In the genomic region with DNA sequence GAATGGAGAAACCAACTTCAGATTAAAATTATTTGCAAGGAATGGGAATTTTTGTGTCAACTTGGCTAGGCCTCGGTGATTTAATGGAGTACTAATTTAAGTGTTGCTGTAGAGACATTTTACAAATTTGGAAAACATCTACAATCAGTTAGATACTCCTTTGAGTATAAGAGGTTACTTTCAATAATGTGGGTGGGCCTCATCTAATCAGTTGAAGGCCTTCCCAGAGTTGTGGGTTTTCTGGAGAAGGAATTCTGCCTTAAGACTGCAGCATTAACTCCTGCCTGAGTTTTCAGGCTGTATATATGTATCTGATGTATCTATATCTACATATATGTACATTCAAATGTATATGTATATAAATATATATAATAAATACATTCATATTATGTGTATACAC, we compare ENCODE assay signal across 35 cellular contexts. TPM values are rescaled to one million over a fixed set of nuclear protein-coding genes. Genes with fewer than 3 reads are reported as not detected.
"Had no signal": no experiment of that assay in that cellular context is flagged by ENCODE, and none has a peak within 500 bp of the region (broad histone marks: within the 10 kb centered on the region; RNA-seq: fewer than 3 reads in every experiment).

No MANE protein-coding gene starts in this region.

- H3K4me3 ChIP-seq: MG63 had no signal

- H3K36me3 ChIP-seq: MG63 had no signal

- H3K27me3 ChIP-seq: MG63 had no signal

- DNase-seq: Karpas-422, Kasumi-1, MG63, MM.1S, MV-4-11, NCI-H1048, NCI-H1092, NCI-H1092 treated with DMSO at 0.1 percent for 48 hours, NCI-H1105, NCI-H1105 treated with DMSO at 0.1 percent for 48 hours, NCI-H1417, NCI-H1417 treated with DMSO at 0.1 percent for 48 hours, NCI-H1436, NCI-H1436 treated with DMSO at 0.1 percent for 48 hours, NCI-H146, NCI-H1694, NCI-H1694 treated with DMSO at 0.1 percent for 48 hours, NCI-H187, NCI-H187 treated with DMSO at 0.1 percent for 48 hours, NCI-H1930, NCI-H2029, NCI-H2029 treated with DMSO at 0.1 percent for 48 hours, NCI-H2081, NCI-H2081 treated with DMSO at 0.1 percent for 48 hours, NCI-H2107, NCI-H2171, NCI-H2171 treated with DMSO at 0.1 percent for 48 hours, NCI-H2227 treated with DMSO at 0.1 percent for 48 hours, NCI-H226, NCI-H345, NCI-H446, NCI-H446 treated with DMSO at 0.1 percent for 48 hours, NCI-H510A, NCI-H510A treated with DMSO at 0.1 percent for 48 hours had no signal

- H3K9me3 ChIP-seq: MG63 had no signal

RNA-seq across cellular contexts. Expression of a gene that starts 47.6 kb away (rescaled TPM):
- total RNA-seq: NCI-H460 had no signal
